18 cellular contexts compared by ENCODE assay signal in genomic region chr6:43909474-43910148, GRCh38.
"Had no signal": no experiment of that assay in that cellular context is flagged by ENCODE, and none has a peak within 500 bp of the region (broad histone marks: within the 10 kb centered on the region; RNA-seq: fewer than 3 reads in every experiment).

No MANE protein-coding gene starts in this region.

- H3K9me3 Mint-ChIP-seq: activated naive CD8-positive, alpha-beta T cell treated with anti-CD3 and anti-CD28 coated beads, Interleukin-2, amount 10 ng/mL, durations not matched to agents 7 days and 5 days; activated T-cell treated with anti-CD3 and anti-CD28 coated beads, Interleukin-2, amount 50 U/mL, for 24 hours; mesothelial cell of epicardium; neural crest cell; stimulated activated effector memory CD8-positive, alpha-beta T cell treated with anti-CD3 and anti-CD28 coated beads, Interleukin-12 subunit alpha, Interleukin-12 subunit beta, amount 100 ng/mL, for 72 hours; T-helper 2 cell treated with Interferon-gamma antibody and Interleukin-4, amounts not matched to agents 5 μg/mL and 100 μg/mL, for 36 hours had no signal

- DNase-seq: activated CD4-positive, alpha-beta T cell treated with anti-CD3 and anti-CD28 coated beads, Interleukin-2, amount 50 U/mL, for 48 hours; activated CD8-positive, alpha-beta memory T cell treated with anti-CD3 and anti-CD28 coated beads, Interleukin-2, amount 10 ng/mL, durations not matched to agents 7 days and 5 days; activated gamma-delta T cell treated with Interleukin-2 at 50 U/mL for 16 hours; activated naive CD8-positive, alpha-beta T cell treated with anti-CD3 and anti-CD28 coated beads, Interleukin-2, amount 10 ng/mL, durations not matched to agents 7 days and 5 days; activated T-cell treated with anti-CD3 and anti-CD28 coated beads, Interleukin-2, amount 50 U/mL, for 24 hours; dorsolateral prefrontal cortex; esophagus squamous epithelium; foreskin fibroblast; glutamatergic neuron; retina; small intestine had no signal

- H3K36me3 ChIP-seq: esophagus squamous epithelium, pancreas, thyroid gland, vagina had no signal

- H3K27me3 Mint-ChIP-seq: activated T-cell treated with anti-CD3 and anti-CD28 coated beads, Interleukin-2, amount 50 U/mL, for 24 hours had no signal

- H3K4me3 Mint-ChIP-seq: activated CD8-positive, alpha-beta memory T cell treated with anti-CD3 and anti-CD28 coated beads, Interleukin-2, amount 10 ng/mL, durations not matched to agents 7 days and 5 days; activated naive CD8-positive, alpha-beta T cell treated with anti-CD3 and anti-CD28 coated beads, Interleukin-2, amount 10 ng/mL, durations not matched to agents 7 days and 5 days; activated T-cell treated with anti-CD3 and anti-CD28 coated beads, Interleukin-2, amount 50 U/mL, for 24 hours; mesothelial cell of epicardium; neural crest cell; stimulated activated effector memory CD8-positive, alpha-beta T cell treated with anti-CD3 and anti-CD28 coated beads, Interleukin-12 subunit alpha, Interleukin-12 subunit beta, amount 100 ng/mL, for 72 hours; T-helper 2 cell treated with Interferon-gamma antibody and Interleukin-4, amounts not matched to agents 5 μg/mL and 100 μg/mL, for 36 hours had no signal

- H3K27ac ChIP-seq: dorsolateral prefrontal cortex, esophagus squamous epithelium, pancreas, thyroid gland, vagina had no signal

- H3K4me3 ChIP-seq: dorsolateral prefrontal cortex, esophagus squamous epithelium, pancreas, thyroid gland, vagina had no signal

- H3K4me1 Mint-ChIP-seq: activated CD8-positive, alpha-beta memory T cell treated with anti-CD3 and anti-CD28 coated beads, Interleukin-2, amount 10 ng/mL, durations not matched to agents 7 days and 5 days; activated naive CD8-positive, alpha-beta T cell treated with anti-CD3 and anti-CD28 coated beads, Interleukin-2, amount 10 ng/mL, durations not matched to agents 7 days and 5 days; stimulated activated effector memory CD8-positive, alpha-beta T cell treated with anti-CD3 and anti-CD28 coated beads, Interleukin-12 subunit alpha, Interleukin-12 subunit beta, amount 100 ng/mL, for 72 hours had no signal

- H3K27me3 ChIP-seq: pancreas, thyroid gland, vagina had no signal

- H3K9me3 ChIP-seq: esophagus squamous epithelium, pancreas, thyroid gland, vagina had no signal

- H3K27ac Mint-ChIP-seq: activated CD8-positive, alpha-beta memory T cell treated with anti-CD3 and anti-CD28 coated beads, Interleukin-2, amount 10 ng/mL, durations not matched to agents 7 days and 5 days; activated naive CD8-positive, alpha-beta T cell treated with anti-CD3 and anti-CD28 coated beads, Interleukin-2, amount 10 ng/mL, durations not matched to agents 7 days and 5 days; activated T-cell treated with anti-CD3 and anti-CD28 coated beads, Interleukin-2, amount 50 U/mL, for 24 hours; mesothelial cell of epicardium; stimulated activated effector memory CD8-positive, alpha-beta T cell treated with anti-CD3 and anti-CD28 coated beads, Interleukin-12 subunit alpha, Interleukin-12 subunit beta, amount 100 ng/mL, for 72 hours; T-helper 2 cell treated with Interferon-gamma antibody and Interleukin-4, amounts not matched to agents 5 μg/mL and 100 μg/mL, for 36 hours had no signal

- H3K36me3 Mint-ChIP-seq: activated CD8-positive, alpha-beta memory T cell treated with anti-CD3 and anti-CD28 coated beads, Interleukin-2, amount 10 ng/mL, durations not matched to agents 7 days and 5 days; activated naive CD8-positive, alpha-beta T cell treated with anti-CD3 and anti-CD28 coated beads, Interleukin-2, amount 10 ng/mL, durations not matched to agents 7 days and 5 days; mesothelial cell of epicardium; stimulated activated effector memory CD8-positive, alpha-beta T cell treated with anti-CD3 and anti-CD28 coated beads, Interleukin-12 subunit alpha, Interleukin-12 subunit beta, amount 100 ng/mL, for 72 hours had no signal
